1 cellular context compared by ENCODE assay signal in the genomic region with DNA sequence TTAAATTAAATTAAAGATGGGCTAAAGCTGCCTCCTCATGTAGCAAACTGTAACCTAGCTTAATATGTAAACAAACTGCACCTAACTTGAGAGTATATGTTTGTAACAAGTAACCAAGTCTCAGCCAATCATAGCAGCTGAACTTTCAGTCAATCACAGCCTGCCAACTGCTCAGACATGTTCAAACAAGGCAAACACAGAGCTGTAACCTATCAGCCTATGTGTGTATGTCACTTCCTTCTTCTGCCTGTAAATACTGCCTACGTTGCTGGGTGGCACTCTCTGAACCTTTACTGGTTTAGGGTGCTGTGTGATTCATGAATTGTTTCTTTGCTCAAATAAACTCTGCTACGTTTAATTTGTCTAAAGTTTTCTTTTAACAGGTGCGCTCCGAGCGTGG.
TF ChIP-seq lines count a peak whose summit lies in the region.

No MANE protein-coding gene starts in this region.

TF ChIP-seq in HepG2, 621 proteins besides CTCF, POLR2A, EP300 and RAD21 (continued from another document and continues in another):
- no peak; the same call in 1 of the 2 replicates for TF ChIP-seq KMT2A (CRISPR knock-in tag; IDR thresholded peaks at IDR 0.05)
- TF ChIP-seq MBNL3 (CRISPR knock-in tag; conservative IDR thresholded peaks at IDR 0.05): no peak
- TF ChIP-seq SPEN (CRISPR knock-in tag; IDR thresholded peaks at IDR 0.05; ENCODE audit: low read depth): peak; percentile 54; the same call in 1 of the 2 replicates
- TF ChIP-seq BCL6 (CRISPR knock-in tag; IDR thresholded peaks at IDR 0.05): no peak
- TF ChIP-seq ZNF850 (CRISPR knock-in tag; conservative IDR thresholded peaks at IDR 0.05): no peak
- no peak for TF ChIP-seq TAF15 (IDR thresholded peaks at IDR 0.05; ENCODE audit: low read depth, low read length, poor library complexity, severe bottlenecking)
- TF ChIP-seq, protein P1, sequence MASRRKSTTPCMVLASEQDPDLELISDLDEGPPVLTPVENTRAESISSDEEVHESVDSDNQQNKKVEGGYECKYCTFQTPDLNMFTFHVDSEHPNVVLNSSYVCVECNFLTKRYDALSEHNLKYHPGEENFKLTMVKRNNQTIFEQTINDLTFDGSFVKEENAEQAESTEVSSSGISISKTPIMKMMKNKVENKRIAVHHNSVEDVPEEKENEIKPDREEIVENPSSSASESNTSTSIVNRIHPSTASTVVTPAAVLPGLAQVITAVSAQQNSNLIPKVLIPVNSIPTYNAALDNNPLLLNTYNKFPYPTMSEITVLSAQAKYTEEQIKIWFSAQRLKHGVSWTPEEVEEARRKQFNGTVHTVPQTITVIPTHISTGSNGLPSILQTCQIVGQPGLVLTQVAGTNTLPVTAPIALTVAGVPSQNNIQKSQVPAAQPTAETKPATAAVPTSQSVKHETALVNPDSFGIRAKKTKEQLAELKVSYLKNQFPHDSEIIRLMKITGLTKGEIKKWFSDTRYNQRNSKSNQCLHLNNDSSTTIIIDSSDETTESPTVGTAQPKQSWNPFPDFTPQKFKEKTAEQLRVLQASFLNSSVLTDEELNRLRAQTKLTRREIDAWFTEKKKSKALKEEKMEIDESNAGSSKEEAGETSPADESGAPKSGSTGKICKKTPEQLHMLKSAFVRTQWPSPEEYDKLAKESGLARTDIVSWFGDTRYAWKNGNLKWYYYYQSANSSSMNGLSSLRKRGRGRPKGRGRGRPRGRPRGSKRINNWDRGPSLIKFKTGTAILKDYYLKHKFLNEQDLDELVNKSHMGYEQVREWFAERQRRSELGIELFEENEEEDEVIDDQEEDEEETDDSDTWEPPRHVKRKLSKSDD (CRISPR knock-in tag; IDR thresholded peaks at IDR 0.05; ENCODE audit: low read depth): no peak
- no peak for TF ChIP-seq MATR3 (CRISPR knock-in tag; IDR thresholded peaks at IDR 0.05)
- peak; percentile 72; the same call in 1 of the 2 replicates for TF ChIP-seq ERF (CRISPR knock-in tag; IDR thresholded peaks at IDR 0.05)
- no peak for TF ChIP-seq ZSCAN25 (CRISPR knock-in tag; IDR thresholded peaks at IDR 0.05)
- no peak for TF ChIP-seq ZNF350 (CRISPR knock-in tag; IDR thresholded peaks at IDR 0.05; ENCODE audit: borderline replicate concordance, low read depth)
- TF ChIP-seq ZNF614 (CRISPR knock-in tag; IDR thresholded peaks at IDR 0.05; ENCODE audit: borderline replicate concordance): no peak
- TF ChIP-seq ZNF678 (CRISPR knock-in tag; IDR thresholded peaks at IDR 0.05): no peak
- TF ChIP-seq SMYD3 (CRISPR knock-in tag; IDR thresholded peaks at IDR 0.05): no peak
- no peak for TF ChIP-seq ZNF274 (CRISPR knock-in tag; IDR thresholded peaks at IDR 0.05)
- no peak for TF ChIP-seq ZNF75D (CRISPR knock-in tag; IDR thresholded peaks at IDR 0.05; ENCODE audit: borderline replicate concordance)
- TF ChIP-seq, protein P2, sequence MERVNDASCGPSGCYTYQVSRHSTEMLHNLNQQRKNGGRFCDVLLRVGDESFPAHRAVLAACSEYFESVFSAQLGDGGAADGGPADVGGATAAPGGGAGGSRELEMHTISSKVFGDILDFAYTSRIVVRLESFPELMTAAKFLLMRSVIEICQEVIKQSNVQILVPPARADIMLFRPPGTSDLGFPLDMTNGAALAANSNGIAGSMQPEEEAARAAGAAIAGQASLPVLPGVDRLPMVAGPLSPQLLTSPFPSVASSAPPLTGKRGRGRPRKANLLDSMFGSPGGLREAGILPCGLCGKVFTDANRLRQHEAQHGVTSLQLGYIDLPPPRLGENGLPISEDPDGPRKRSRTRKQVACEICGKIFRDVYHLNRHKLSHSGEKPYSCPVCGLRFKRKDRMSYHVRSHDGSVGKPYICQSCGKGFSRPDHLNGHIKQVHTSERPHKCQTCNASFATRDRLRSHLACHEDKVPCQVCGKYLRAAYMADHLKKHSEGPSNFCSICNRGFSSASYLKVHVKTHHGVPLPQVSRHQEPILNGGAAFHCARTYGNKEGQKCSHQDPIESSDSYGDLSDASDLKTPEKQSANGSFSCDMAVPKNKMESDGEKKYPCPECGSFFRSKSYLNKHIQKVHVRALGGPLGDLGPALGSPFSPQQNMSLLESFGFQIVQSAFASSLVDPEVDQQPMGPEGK (CRISPR knock-in tag; IDR thresholded peaks at IDR 0.05): no peak
- TF ChIP-seq ZNF230 (CRISPR knock-in tag; IDR thresholded peaks at IDR 0.05): no peak
- no peak for TF ChIP-seq KDM2A (CRISPR knock-in tag; IDR thresholded peaks at IDR 0.05; ENCODE audit: borderline replicate concordance, low read depth)
- no peak for TF ChIP-seq ISL2 (CRISPR knock-in tag; IDR thresholded peaks at IDR 0.05)
- 0 out of 2 replicates have a peak, but pooled peaks have one; percentile 49 for TF ChIP-seq ZNF761 (CRISPR knock-in tag; conservative IDR thresholded peaks at IDR 0.05)
- TF ChIP-seq, protein P3, sequence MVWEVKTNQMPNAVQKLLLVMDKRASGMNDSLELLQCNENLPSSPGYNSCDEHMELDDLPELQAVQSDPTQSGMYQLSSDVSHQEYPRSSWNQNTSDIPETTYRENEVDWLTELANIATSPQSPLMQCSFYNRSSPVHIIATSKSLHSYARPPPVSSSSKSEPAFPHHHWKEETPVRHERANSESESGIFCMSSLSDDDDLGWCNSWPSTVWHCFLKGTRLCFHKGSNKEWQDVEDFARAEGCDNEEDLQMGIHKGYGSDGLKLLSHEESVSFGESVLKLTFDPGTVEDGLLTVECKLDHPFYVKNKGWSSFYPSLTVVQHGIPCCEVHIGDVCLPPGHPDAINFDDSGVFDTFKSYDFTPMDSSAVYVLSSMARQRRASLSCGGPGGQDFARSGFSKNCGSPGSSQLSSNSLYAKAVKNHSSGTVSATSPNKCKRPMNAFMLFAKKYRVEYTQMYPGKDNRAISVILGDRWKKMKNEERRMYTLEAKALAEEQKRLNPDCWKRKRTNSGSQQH (CRISPR knock-in tag; IDR thresholded peaks at IDR 0.05; ENCODE audit: low read depth): no peak
- TF ChIP-seq, protein P4, sequence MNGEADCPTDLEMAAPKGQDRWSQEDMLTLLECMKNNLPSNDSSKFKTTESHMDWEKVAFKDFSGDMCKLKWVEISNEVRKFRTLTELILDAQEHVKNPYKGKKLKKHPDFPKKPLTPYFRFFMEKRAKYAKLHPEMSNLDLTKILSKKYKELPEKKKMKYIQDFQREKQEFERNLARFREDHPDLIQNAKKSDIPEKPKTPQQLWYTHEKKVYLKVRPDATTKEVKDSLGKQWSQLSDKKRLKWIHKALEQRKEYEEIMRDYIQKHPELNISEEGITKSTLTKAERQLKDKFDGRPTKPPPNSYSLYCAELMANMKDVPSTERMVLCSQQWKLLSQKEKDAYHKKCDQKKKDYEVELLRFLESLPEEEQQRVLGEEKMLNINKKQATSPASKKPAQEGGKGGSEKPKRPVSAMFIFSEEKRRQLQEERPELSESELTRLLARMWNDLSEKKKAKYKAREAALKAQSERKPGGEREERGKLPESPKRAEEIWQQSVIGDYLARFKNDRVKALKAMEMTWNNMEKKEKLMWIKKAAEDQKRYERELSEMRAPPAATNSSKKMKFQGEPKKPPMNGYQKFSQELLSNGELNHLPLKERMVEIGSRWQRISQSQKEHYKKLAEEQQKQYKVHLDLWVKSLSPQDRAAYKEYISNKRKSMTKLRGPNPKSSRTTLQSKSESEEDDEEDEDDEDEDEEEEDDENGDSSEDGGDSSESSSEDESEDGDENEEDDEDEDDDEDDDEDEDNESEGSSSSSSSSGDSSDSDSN (CRISPR knock-in tag; IDR thresholded peaks at IDR 0.05): no peak
- TF ChIP-seq ZIK1 (CRISPR knock-in tag; IDR thresholded peaks at IDR 0.05; ENCODE audit: borderline replicate concordance, low read depth): no peak
- 0 out of 2 replicates have a peak, but pooled peaks have one; percentile 29 for TF ChIP-seq MAFF (IDR thresholded peaks at IDR 0.05; ENCODE audit: low read depth, low read length)
- no peak for TF ChIP-seq YY1 (IDR thresholded peaks at IDR 0.05; ENCODE audit: insufficient read depth, insufficient replicate concordance, low read depth, low read length)
- no peak for TF ChIP-seq ZNF367 (CRISPR knock-in tag; IDR thresholded peaks at IDR 0.05; ENCODE audit: borderline replicate concordance)
- TF ChIP-seq SRSF4 (IDR thresholded peaks at IDR 0.05; ENCODE audit: low read depth, low read length, poor library complexity, severe bottlenecking): no peak
- TF ChIP-seq, protein P5, sequence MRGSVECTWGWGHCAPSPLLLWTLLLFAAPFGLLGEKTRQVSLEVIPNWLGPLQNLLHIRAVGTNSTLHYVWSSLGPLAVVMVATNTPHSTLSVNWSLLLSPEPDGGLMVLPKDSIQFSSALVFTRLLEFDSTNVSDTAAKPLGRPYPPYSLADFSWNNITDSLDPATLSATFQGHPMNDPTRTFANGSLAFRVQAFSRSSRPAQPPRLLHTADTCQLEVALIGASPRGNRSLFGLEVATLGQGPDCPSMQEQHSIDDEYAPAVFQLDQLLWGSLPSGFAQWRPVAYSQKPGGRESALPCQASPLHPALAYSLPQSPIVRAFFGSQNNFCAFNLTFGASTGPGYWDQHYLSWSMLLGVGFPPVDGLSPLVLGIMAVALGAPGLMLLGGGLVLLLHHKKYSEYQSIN (CRISPR knock-in tag; IDR thresholded peaks at IDR 0.05; ENCODE audit: borderline replicate concordance): no peak
- TF ChIP-seq ZNF468 (CRISPR knock-in tag; IDR thresholded peaks at IDR 0.05): no peak
- no peak for TF ChIP-seq NR1H2 (CRISPR knock-in tag; IDR thresholded peaks at IDR 0.05; ENCODE audit: borderline replicate concordance, low read depth)
- no peak for TF ChIP-seq ZFP62 (CRISPR knock-in tag; IDR thresholded peaks at IDR 0.05)
- TF ChIP-seq, protein P6, sequence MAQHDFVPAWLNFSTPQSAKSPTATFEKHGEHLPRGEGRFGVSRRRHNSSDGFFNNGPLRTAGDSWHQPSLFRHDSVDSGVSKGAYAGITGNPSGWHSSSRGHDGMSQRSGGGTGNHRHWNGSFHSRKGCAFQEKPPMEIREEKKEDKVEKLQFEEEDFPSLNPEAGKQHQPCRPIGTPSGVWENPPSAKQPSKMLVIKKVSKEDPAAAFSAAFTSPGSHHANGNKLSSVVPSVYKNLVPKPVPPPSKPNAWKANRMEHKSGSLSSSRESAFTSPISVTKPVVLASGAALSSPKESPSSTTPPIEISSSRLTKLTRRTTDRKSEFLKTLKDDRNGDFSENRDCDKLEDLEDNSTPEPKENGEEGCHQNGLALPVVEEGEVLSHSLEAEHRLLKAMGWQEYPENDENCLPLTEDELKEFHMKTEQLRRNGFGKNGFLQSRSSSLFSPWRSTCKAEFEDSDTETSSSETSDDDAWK (CRISPR knock-in tag; IDR thresholded peaks at IDR 0.05): no peak
- peak; percentile 23; the same call in 1 of the 2 replicates for TF ChIP-seq ATF1 (CRISPR knock-in tag; IDR thresholded peaks at IDR 0.05)
- TF ChIP-seq ZNF619 (CRISPR knock-in tag; IDR thresholded peaks at IDR 0.05): no peak
- TF ChIP-seq NFATC3 (CRISPR knock-in tag; IDR thresholded peaks at IDR 0.05): no peak
- no peak for TF ChIP-seq ZNF143 (CRISPR knock-in tag; IDR thresholded peaks at IDR 0.05)
- TF ChIP-seq ZSCAN9 (CRISPR knock-in tag; IDR thresholded peaks at IDR 0.05; ENCODE audit: borderline replicate concordance): no peak; the same call in 1 of the 2 replicates
- no peak for TF ChIP-seq HMGA1 (CRISPR knock-in tag; conservative IDR thresholded peaks at IDR 0.05)
- TF ChIP-seq, protein P7, sequence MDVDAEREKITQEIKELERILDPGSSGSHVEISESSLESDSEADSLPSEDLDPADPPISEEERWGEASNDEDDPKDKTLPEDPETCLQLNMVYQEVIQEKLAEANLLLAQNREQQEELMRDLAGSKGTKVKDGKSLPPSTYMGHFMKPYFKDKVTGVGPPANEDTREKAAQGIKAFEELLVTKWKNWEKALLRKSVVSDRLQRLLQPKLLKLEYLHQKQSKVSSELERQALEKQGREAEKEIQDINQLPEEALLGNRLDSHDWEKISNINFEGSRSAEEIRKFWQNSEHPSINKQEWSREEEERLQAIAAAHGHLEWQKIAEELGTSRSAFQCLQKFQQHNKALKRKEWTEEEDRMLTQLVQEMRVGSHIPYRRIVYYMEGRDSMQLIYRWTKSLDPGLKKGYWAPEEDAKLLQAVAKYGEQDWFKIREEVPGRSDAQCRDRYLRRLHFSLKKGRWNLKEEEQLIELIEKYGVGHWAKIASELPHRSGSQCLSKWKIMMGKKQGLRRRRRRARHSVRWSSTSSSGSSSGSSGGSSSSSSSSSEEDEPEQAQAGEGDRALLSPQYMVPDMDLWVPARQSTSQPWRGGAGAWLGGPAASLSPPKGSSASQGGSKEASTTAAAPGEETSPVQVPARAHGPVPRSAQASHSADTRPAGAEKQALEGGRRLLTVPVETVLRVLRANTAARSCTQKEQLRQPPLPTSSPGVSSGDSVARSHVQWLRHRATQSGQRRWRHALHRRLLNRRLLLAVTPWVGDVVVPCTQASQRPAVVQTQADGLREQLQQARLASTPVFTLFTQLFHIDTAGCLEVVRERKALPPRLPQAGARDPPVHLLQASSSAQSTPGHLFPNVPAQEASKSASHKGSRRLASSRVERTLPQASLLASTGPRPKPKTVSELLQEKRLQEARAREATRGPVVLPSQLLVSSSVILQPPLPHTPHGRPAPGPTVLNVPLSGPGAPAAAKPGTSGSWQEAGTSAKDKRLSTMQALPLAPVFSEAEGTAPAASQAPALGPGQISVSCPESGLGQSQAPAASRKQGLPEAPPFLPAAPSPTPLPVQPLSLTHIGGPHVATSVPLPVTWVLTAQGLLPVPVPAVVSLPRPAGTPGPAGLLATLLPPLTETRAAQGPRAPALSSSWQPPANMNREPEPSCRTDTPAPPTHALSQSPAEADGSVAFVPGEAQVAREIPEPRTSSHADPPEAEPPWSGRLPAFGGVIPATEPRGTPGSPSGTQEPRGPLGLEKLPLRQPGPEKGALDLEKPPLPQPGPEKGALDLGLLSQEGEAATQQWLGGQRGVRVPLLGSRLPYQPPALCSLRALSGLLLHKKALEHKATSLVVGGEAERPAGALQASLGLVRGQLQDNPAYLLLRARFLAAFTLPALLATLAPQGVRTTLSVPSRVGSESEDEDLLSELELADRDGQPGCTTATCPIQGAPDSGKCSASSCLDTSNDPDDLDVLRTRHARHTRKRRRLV (CRISPR knock-in tag; IDR thresholded peaks at IDR 0.05): no peak
- no peak for TF ChIP-seq EZH2 (conservative IDR thresholded peaks at IDR 0.05; ENCODE audit: low read depth, low read length)
- TF ChIP-seq, protein P8, sequence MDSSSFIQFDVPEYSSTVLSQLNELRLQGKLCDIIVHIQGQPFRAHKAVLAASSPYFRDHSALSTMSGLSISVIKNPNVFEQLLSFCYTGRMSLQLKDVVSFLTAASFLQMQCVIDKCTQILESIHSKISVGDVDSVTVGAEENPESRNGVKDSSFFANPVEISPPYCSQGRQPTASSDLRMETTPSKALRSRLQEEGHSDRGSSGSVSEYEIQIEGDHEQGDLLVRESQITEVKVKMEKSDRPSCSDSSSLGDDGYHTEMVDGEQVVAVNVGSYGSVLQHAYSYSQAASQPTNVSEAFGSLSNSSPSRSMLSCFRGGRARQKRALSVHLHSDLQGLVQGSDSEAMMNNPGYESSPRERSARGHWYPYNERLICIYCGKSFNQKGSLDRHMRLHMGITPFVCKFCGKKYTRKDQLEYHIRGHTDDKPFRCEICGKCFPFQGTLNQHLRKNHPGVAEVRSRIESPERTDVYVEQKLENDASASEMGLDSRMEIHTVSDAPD (CRISPR knock-in tag; IDR thresholded peaks at IDR 0.05): no peak
- TF ChIP-seq ZNF569 (CRISPR knock-in tag; IDR thresholded peaks at IDR 0.05; ENCODE audit: borderline replicate concordance): no peak
- TF ChIP-seq, protein P9, sequence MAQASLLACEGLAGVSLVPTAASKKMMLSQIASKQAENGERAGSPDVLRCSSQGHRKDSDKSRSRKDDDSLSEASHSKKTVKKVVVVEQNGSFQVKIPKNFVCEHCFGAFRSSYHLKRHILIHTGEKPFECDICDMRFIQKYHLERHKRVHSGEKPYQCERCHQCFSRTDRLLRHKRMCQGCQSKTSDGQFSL (CRISPR knock-in tag; IDR thresholded peaks at IDR 0.05): no peak
